In genomic region chr11:31813242-31813960, GRCh38 we compare ENCODE assay signal across 9 cellular contexts. TPM values are rescaled to one million over a fixed set of nuclear protein-coding genes. Genes with fewer than 3 reads are reported as not detected.
A peak's percentile ranks its signal among the peaks of the same experiment; 100 is the strongest.
DNase-seq lines count a peak whose midpoint lies in the region; ATAC-seq and TF ChIP-seq lines count a peak whose summit lies in the region.
"Had no signal": no experiment of that assay in that cellular context is flagged by ENCODE, and none has a peak within 500 bp of the region (broad histone marks: within the 10 kb centered on the region; RNA-seq: fewer than 3 reads in every experiment).

No MANE protein-coding gene starts in this region.

- POLR2A ChIA-PET in CD4-positive, alpha-beta T cell (lab: Charles Lee), result interaction anchor here (0.6 kb wide), 1 partner anchor 1377 kb away, joined by 3 read pairs; no protein-coding TSS in a partner anchor

- H3K4me3 Mint-ChIP-seq in CD4-positive, alpha-beta T cell, result peak overlapping the region; percentile 66
- H3K4me3 Mint-ChIP-seq in IgD-negative memory B cell, result peak overlapping the region; percentile 65 to 87 (median 80)
- H3K4me3 Mint-ChIP-seq in neural crest cell, result peak overlapping the region; percentile 78

- H3K36me3 Mint-ChIP-seq in CD4-positive, alpha-beta T cell (ENCODE audit: low read depth), result no peaks in the 10 kb centered on the region
- H3K36me3 Mint-ChIP-seq in IgD-negative memory B cell, result peaks cover 2% of the 10 kb centered on the region
- peaks cover 11% of the 10 kb centered on the region for H3K36me3 Mint-ChIP-seq in neural crest cell (ENCODE audit: low read depth)

- CTCF ChIA-PET in CD4-positive, alpha-beta T cell (lab: Charles Lee), result no interaction called here

- no peak for DNase-seq in CD4-positive, alpha-beta T cell
- DNase-seq in neural crest cell (ENCODE audit: low read depth, low spot score) (no peak), germinal center (ENCODE audit: low spot score) (no peak), KG1 (lab: John Stamatoyannopoulos, UW) (no peak), LoVo (ENCODE audit: low spot score) (no peak)

- no peaks in the 10 kb centered on the region for H3K9me3 Mint-ChIP-seq in CD4-positive, alpha-beta T cell
- H3K9me3 Mint-ChIP-seq in IgD-negative memory B cell (peaks cover 0 to 20% (median 0%) of the 10 kb centered on the region in 3 donors), neural crest cell (no peaks in the 10 kb centered on the region)

- H3K9me3 ChIP-seq in CD4-positive, alpha-beta T cell (ENCODE audit: control insufficient read depth, low read length), result no peaks in the 10 kb centered on the region
- no peaks in the 10 kb centered on the region for H3K9me3 ChIP-seq in ectodermal cell (ENCODE audit: control insufficient read depth, low read length)

- ATAC-seq in CD4-positive, alpha-beta T cell (ENCODE audit: poor library complexity), result no peak
- ATAC-seq in GM19351 (IDR thresholded peaks at IDR 0.05; ENCODE audit: unreplicated experiment), result no peak
- ATAC-seq: activated CD4-positive, CD25-positive, alpha-beta regulatory T cell treated with anti-CD3 and anti-CD28 coated beads, Interleukin-2, amount 50 U/mL, for 24 hours had no signal

- peaks cover 79% of the 10 kb centered on the region for H3K27me3 Mint-ChIP-seq in CD4-positive, alpha-beta T cell
- H3K27me3 Mint-ChIP-seq in IgD-negative memory B cell (peaks cover 59% of the 10 kb centered on the region), neural crest cell (ENCODE audit: low read depth) (peaks cover 94% of the 10 kb centered on the region)

- H3K27me3 ChIP-seq in CD4-positive, alpha-beta T cell (ENCODE audit: control insufficient read depth, insufficient read depth, low read length), result peaks cover 96% of the 10 kb centered on the region
- peaks cover 100% of the 10 kb centered on the region for H3K27me3 ChIP-seq in ectodermal cell (ENCODE audit: control insufficient read depth, insufficient read depth, low read length, poor library complexity, severe bottlenecking)

- WGBS in ectodermal cell, 2 experiments, result 0% methylated on average over 30 of the region's 31 CpGs

- peaks cover 54% of the 10 kb centered on the region for H3K4me1 ChIP-seq in ectodermal cell (ENCODE audit: control insufficient read depth, insufficient read depth, low read length)

- H3K27ac Mint-ChIP-seq in CD4-positive, alpha-beta T cell, result no peak overlapping the region
- peak overlapping the region in 1 of 3 donors; percentile 85 for H3K27ac Mint-ChIP-seq in IgD-negative memory B cell
- H3K27ac Mint-ChIP-seq in neural crest cell (ENCODE audit: unreplicated experiment), result peak overlapping the region; percentile 43

- peaks cover 60% of the 10 kb centered on the region for H3K4me1 Mint-ChIP-seq in CD4-positive, alpha-beta T cell (ENCODE audit: low read depth)
- peaks cover 25 to 35% (median 28%) of the 10 kb centered on the region in 3 donors for H3K4me1 Mint-ChIP-seq in IgD-negative memory B cell
- peaks cover 47% of the 10 kb centered on the region for H3K4me1 Mint-ChIP-seq in neural crest cell

- peak overlapping the region; percentile 67 for H3K4me3 ChIP-seq in ectodermal cell (ENCODE audit: insufficient read depth, low read depth, low read length)

- H3K27ac ChIP-seq in CD4-positive, alpha-beta T cell (ENCODE audit: low read depth, low read length), result no peak overlapping the region
- no peak overlapping the region for H3K27ac ChIP-seq in ectodermal cell (ENCODE audit: insufficient read depth, low read depth, low read length, poor library complexity, severe bottlenecking)

- H3K36me3 ChIP-seq in ectodermal cell (ENCODE audit: control insufficient read depth, insufficient read depth, low read length), result no peaks in the 10 kb centered on the region

- TF ChIP-seq CTCF in CD4-positive, alpha-beta T cell (IDR thresholded peaks at IDR 0.05), result no peak
- TF ChIP-seq CTCF in neural crest cell (conservative IDR thresholded peaks at IDR 0.05), result no peak

- intact Hi-C loops in CD4-positive, alpha-beta T cell (cut with DNase I, micrococcal nuclease), result no loop called here

RNA-seq across cellular contexts. Expression of gene PAX6, which starts 2.3 kb away (rescaled TPM):
- total RNA-seq in CD4-positive, alpha-beta T cell, result not detected
- not detected for polyA plus RNA-seq in IgD-negative memory B cell
- polyA plus RNA-seq in ectodermal cell (2013, experiment 1 of 4), result 114 TPM
- polyA plus RNA-seq in ectodermal cell (2013, experiment 2 of 4), result 182 TPM
- 124 TPM for polyA plus RNA-seq in ectodermal cell (2013, experiment 3 of 4)
- polyA plus RNA-seq in ectodermal cell (2013, experiment 4 of 4), result 170 TPM
- total RNA-seq in neural crest cell, result 83.7 and 86.7 TPM in 2 replicates

Comparison
In these comparisons a context has a peak if more than half of its experiments do, and no peak if none do; other contexts are left out.
1. RNA of gene PAX6, which starts 2.3 kb away (total RNA-seq): 83.7 to 86.7 TPM in neural crest cell; not detected in CD4-positive, alpha-beta T cell; every median in the first group is over 10 times any median in the second.
2. Peak in every context shown above with its lines, with median percentiles within 50 percentile points of each other: H3K4me3 Mint-ChIP-seq.